13 cellular contexts compared by ENCODE assay signal in the genomic region with DNA sequence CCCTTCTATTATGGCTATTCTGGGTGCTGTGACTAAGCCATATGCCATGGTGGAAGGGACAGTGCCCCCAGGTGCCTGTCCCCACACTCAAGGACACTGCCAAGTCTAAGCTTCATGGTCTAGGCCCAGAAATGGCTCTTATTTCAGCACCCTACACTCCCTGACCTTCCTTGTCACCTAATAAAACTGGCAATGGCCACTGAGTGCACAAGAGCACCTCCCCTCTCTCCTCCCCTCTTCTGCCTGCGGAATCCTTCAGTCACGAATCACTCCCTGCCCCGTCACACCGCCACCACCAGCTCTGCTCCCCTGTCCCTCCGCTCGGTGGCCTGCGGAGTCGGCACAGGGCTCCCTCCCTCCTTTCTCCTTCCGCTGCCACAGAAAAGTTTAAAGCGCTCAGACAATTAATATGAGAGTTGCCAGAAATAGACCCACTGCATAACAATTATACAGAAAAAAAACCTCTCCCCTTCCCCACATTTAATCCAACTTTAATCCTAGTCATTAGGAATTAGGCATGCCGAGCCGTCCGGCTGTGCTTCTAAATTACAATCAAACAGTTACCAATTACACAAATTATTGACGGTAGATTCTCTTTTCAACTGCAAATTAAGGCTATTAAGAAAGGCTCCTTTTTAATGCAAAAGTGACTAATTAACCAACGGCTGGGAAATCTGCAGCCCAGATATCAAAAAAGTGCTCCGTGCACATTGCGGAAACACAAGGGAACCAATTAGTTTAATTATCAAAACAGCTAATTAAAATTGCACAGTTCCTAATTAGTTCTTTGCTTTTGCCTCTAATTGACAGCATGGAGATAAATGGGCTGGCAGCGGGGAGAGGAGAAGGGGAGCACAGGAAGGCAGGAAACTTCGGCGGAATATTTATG. TPM values are rescaled to one million over a fixed set of nuclear protein-coding genes. Genes with fewer than 3 reads are reported as not detected.
DNase-seq lines count a peak whose midpoint lies in the region; ATAC-seq and TF ChIP-seq lines count a peak whose summit lies in the region.
"Had no signal": no experiment of that assay in that cellular context is flagged by ENCODE, and none has a peak within 500 bp of the region (broad histone marks: within the 10 kb centered on the region; RNA-seq: fewer than 3 reads in every experiment).

No MANE protein-coding gene starts in this region.

- H3K4me2 ChIP-seq in GM23338, result peak overlapping the region; percentile 97

- peaks cover 5% of the 10 kb centered on the region for H3K9me2 ChIP-seq in GM23338 (ENCODE audit: insufficient read depth)

- H3K9me3 Mint-ChIP-seq in GM23338, result no peaks in the 10 kb centered on the region; the same call in 2 of the 3 replicates
- H3K9me3 Mint-ChIP-seq in osteocyte (ENCODE audit: unreplicated experiment), result no peaks in the 10 kb centered on the region
- H3K9me3 Mint-ChIP-seq: activated naive CD8-positive, alpha-beta T cell treated with anti-CD3 and anti-CD28 coated beads for 36 hours had no signal

- H3K4me1 ChIP-seq in GM23338 (ENCODE audit: insufficient read depth) (peaks cover 15% of the 10 kb centered on the region), heart right ventricle (peaks cover 0 to 14% (median 9%) of the 10 kb centered on the region in 9 donors)

- peak; percentile 70 for ATAC-seq in GM23338
- peak; percentile 49 to 90 (median 74) for ATAC-seq in heart right ventricle
- ATAC-seq in HG02678 (IDR thresholded peaks at IDR 0.05; ENCODE audit: unreplicated experiment), result no peak
- no peak for ATAC-seq in GM18520 (IDR thresholded peaks at IDR 0.05; ENCODE audit: unreplicated experiment)
- ATAC-seq in HG02610 (IDR thresholded peaks at IDR 0.05; ENCODE audit: unreplicated experiment), result no peak
- ATAC-seq: activated CD4-positive, alpha-beta T cell treated with anti-CD3 and anti-CD28 coated beads for 36 hours had no signal

- H2AFZ ChIP-seq in GM23338, result peak overlapping the region; percentile 90

- peaks cover 0 to 6% (median 0%) of the 10 kb centered on the region in 11 donors for H3K9me3 ChIP-seq in heart right ventricle

- H3F3A ChIP-seq in GM23338 (replicated peaks; ENCODE audit: low read depth), result 0 out of 2 replicates have a peak, but pooled peaks cover 5% of the 10 kb centered on the region

- TF ChIP-seq CTCF in GM23338 (conservative IDR thresholded peaks at IDR 0.05; ENCODE audit: low read depth in 2 of 2) (no peak), heart right ventricle (IDR thresholded peaks at IDR 0.05) (no peak), osteocyte (IDR thresholded peaks at IDR 0.05) (no peak)

- H3K4me1 Mint-ChIP-seq in GM23338 (peaks cover 5% of the 10 kb centered on the region; the same call in 2 of the 3 replicates), osteocyte (ENCODE audit: unreplicated experiment) (no peaks in the 10 kb centered on the region)
- H3K4me1 Mint-ChIP-seq: activated CD4-positive, alpha-beta T cell treated with anti-CD3 and anti-CD28 coated beads for 36 hours; activated naive CD8-positive, alpha-beta T cell treated with anti-CD3 and anti-CD28 coated beads for 36 hours had no signal

- DNase-seq in GM23338 (ENCODE audit: low spot score), result peak; percentile 51
- DNase-seq in NCI-H69 (lab: John Stamatoyannopoulos, UW), result peak; percentile 96
- DNase-seq in heart right ventricle, result no peak
- DNase-seq in osteocyte (ENCODE audit: extremely low spot score, unreplicated experiment), result peak; percentile 75
- DNase-seq in HT-29 (ENCODE audit: low spot score), result no peak
- DNase-seq: activated CD4-positive, alpha-beta T cell treated with anti-CD3 and anti-CD28 coated beads for 36 hours; activated naive CD8-positive, alpha-beta T cell treated with anti-CD3 and anti-CD28 coated beads for 36 hours; effector memory CD4-positive, alpha-beta T cell had no signal

- H3K36me3 Mint-ChIP-seq in GM23338 (ENCODE audit: low read depth) (no peaks in the 10 kb centered on the region), osteocyte (ENCODE audit: unreplicated experiment) (no peaks in the 10 kb centered on the region)
- H3K36me3 Mint-ChIP-seq: activated naive CD8-positive, alpha-beta T cell treated with anti-CD3 and anti-CD28 coated beads for 36 hours had no signal

- intact Hi-C loops in heart right ventricle (cut with DNase I), result no loop called here

- no peaks in the 10 kb centered on the region for H4K20me1 ChIP-seq in GM23338 (replicated peaks; ENCODE audit: insufficient read depth)

- H3K36me3 ChIP-seq in GM23338 (ENCODE audit: insufficient read depth) (no peaks in the 10 kb centered on the region), heart right ventricle (no peaks in the 10 kb centered on the region)

- H3K4me3 Mint-ChIP-seq in GM23338 (no peak overlapping the region), osteocyte (ENCODE audit: unreplicated experiment) (no peak overlapping the region)
- H3K4me3 Mint-ChIP-seq: activated CD4-positive, alpha-beta T cell treated with anti-CD3 and anti-CD28 coated beads for 36 hours; activated naive CD8-positive, alpha-beta T cell treated with anti-CD3 and anti-CD28 coated beads for 36 hours had no signal

- H3K27ac Mint-ChIP-seq in GM23338 (no peak overlapping the region), osteocyte (ENCODE audit: unreplicated experiment) (no peak overlapping the region)
- H3K27ac Mint-ChIP-seq: activated CD4-positive, alpha-beta T cell treated with anti-CD3 and anti-CD28 coated beads for 36 hours; activated naive CD8-positive, alpha-beta T cell treated with anti-CD3 and anti-CD28 coated beads for 36 hours had no signal

- WGBS in heart right ventricle, 2 donors, result 50 to 58% methylated on average over 20 of the region's 20 CpGs

- H3K79me2 ChIP-seq in GM23338 (replicated peaks; ENCODE audit: insufficient read depth), result no peaks in the 10 kb centered on the region

- H3K27me3 ChIP-seq in GM23338 (ENCODE audit: insufficient read depth), result peaks cover 32% of the 10 kb centered on the region
- peaks cover 0 to 20% (median 0%) of the 10 kb centered on the region in 7 donors for H3K27me3 ChIP-seq in heart right ventricle

- H3K27ac ChIP-seq in GM23338 (ENCODE audit: low read depth) (no peak overlapping the region), heart right ventricle (peak overlapping the region in 3 of 10 donors; percentile 20 to 63 (median 42))

- peak overlapping the region; percentile 73 for H3K4me3 ChIP-seq in GM23338
- peak overlapping the region in 9 of 10 donors; percentile 4 to 41 (median 31) for H3K4me3 ChIP-seq in heart right ventricle

- H3K27me3 Mint-ChIP-seq in GM23338 (ENCODE audit: insufficient read depth, low read depth, poor library complexity) (peaks cover 10% of the 10 kb centered on the region), osteocyte (ENCODE audit: unreplicated experiment) (peaks cover 7% of the 10 kb centered on the region)

TF ChIP-seq in GM23338, 12 proteins besides CTCF, POLR2A, EP300 and RAD21:
- no peak for TF ChIP-seq ZNF114 (CRISPR knock-in tag; IDR thresholded peaks at IDR 0.05)
- TF ChIP-seq NANOG (IDR thresholded peaks at IDR 0.05; ENCODE audit: borderline replicate concordance), result peak; percentile 65; the same call in 1 of the 2 replicates

RNA-seq across cellular contexts. Expression of a gene that starts 19.2 kb away (rescaled TPM):
- total RNA-seq in GM23338 (2014; rRNA removed; shearing (Covaris generic)), result not detected in 2 replicates
- polyA plus RNA-seq in GM23338 (2016; fragmentation: Nextera tagmentation; extraction: Ambion mirVana), result 0.19 and 0.40 TPM in 2 replicates
- total RNA-seq in heart right ventricle, result 1 to 10 TPM in 8 of 10 donors, under 1 TPM in 2; 0.61 to 6.6 (median 2.4) TPM
- 1 to 10 TPM in 1 of 2 donors, under 1 TPM in 1; 0.55 to 4.0 TPM for polyA plus RNA-seq in heart right ventricle
- not detected in 2 replicates for total RNA-seq in osteocyte
- total RNA-seq in HT-29 (2014; rRNA removed; shearing (Covaris generic)), result not detected in 2 replicates
- total RNA-seq: activated CD4-positive, alpha-beta T cell treated with anti-CD3 and anti-CD28 coated beads for 36 hours; activated naive CD8-positive, alpha-beta T cell treated with anti-CD3 and anti-CD28 coated beads for 36 hours; osteoblast had no signal
- polyA plus RNA-seq: BJ had no signal

Comparison
In these comparisons a context has a peak if more than half of its experiments do, and no peak if none do; other contexts are left out.
1. ATAC-seq: peak in GM23338 (single experiment) and heart right ventricle (8 of 8); none in HG02678 (single experiment), GM18520 (single experiment) and HG02610 (single experiment).
2. DNase-seq: peak in GM23338 (single experiment), NCI-H69 (single experiment) and osteocyte (single experiment); none in heart right ventricle (0 of 2) and HT-29 (single experiment).